18 cellular contexts compared by ENCODE assay signal in the genomic region with DNA sequence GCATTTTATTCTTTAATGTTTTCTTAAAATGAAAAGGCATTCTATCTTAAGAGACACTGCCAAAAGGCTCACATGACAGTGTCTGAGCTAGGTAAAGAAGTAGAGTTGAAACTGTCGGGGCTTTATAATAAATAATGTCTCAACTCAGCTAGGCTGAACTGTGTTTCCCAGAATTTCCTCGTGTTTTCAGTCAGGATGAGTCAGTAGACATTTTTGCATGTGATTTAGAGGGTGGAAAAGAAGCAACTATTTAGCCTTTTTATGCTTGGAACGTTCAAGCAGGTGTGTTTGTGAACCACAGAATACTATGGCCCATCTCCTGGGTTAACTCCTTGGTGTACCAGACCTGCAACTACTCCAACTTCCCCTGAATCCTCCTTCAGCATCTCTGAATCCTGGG. TPM values are rescaled to one million over a fixed set of nuclear protein-coding genes. Genes with fewer than 3 reads are reported as not detected.
DNase-seq lines count a peak whose midpoint lies in the region; ATAC-seq and TF ChIP-seq lines count a peak whose summit lies in the region.
"Had no signal": no experiment of that assay in that cellular context is flagged by ENCODE, and none has a peak within 500 bp of the region (broad histone marks: within the 10 kb centered on the region; RNA-seq: fewer than 3 reads in every experiment).

No MANE protein-coding gene starts in this region.

- intact Hi-C loops in adrenal gland (cut with DNase I) = no loop called here

- in situ Hi-C loops in Caki2 (cut with HindIII; ENCODE audit: low pct_unique_long_range_greater_than_20kb, low sequenced_read_pairs) = no loop called here

- no peaks in the 10 kb centered on the region for H3K27me3 ChIP-seq in adrenal gland
- no peaks in the 10 kb centered on the region for H3K27me3 ChIP-seq in fibroblast of lung (ENCODE audit: control insufficient read depth, insufficient read depth, low read length)
- H3K27me3 ChIP-seq in parathyroid adenoma (ENCODE audit: control insufficient read depth, insufficient read depth, low read length) = no peaks in the 10 kb centered on the region
- H3K27me3 ChIP-seq: colonic mucosa, neutrophil had no signal

- TF ChIP-seq POLR2A in adrenal gland (IDR thresholded peaks at IDR 0.05) = no peak

- no peaks in the 10 kb centered on the region for H4K20me1 ChIP-seq in fibroblast of lung (ENCODE audit: control insufficient read depth, extremely low read depth, insufficient read depth, low read length)

- no peak for ATAC-seq in activated T-cell treated with anti-CD3 and anti-CD28 coated beads, Interleukin-2, amount 50 U/mL, for 4 hours
- ATAC-seq: WTC11 had no signal

- H3K4me1 Mint-ChIP-seq in activated T-cell treated with anti-CD3 and anti-CD28 coated beads, Interleukin-2, amount 50 U/mL, for 4 hours (ENCODE audit: low read depth) = no peaks in the 10 kb centered on the region
- H3K4me1 Mint-ChIP-seq: activated naive CD8-positive, alpha-beta T cell treated with anti-CD3 and anti-CD28 coated beads for 36 hours; WTC11 had no signal

- H3K27ac ChIP-seq in adrenal gland = peak overlapping the region in 3 of 5 donors; percentile 46 to 67 (median 67)
- H3K27ac ChIP-seq in fibroblast of lung (ENCODE audit: insufficient read depth, low read length) = peak overlapping the region; percentile 17
- peak overlapping the region; percentile 46 for H3K27ac ChIP-seq in parathyroid adenoma
- H3K27ac ChIP-seq: colonic mucosa, HL-60, neutrophil had no signal

- no peaks in the 10 kb centered on the region for H3K36me3 Mint-ChIP-seq in activated T-cell treated with anti-CD3 and anti-CD28 coated beads, Interleukin-2, amount 50 U/mL, for 4 hours (ENCODE audit: insufficient read depth)
- H3K36me3 Mint-ChIP-seq: activated naive CD8-positive, alpha-beta T cell treated with anti-CD3 and anti-CD28 coated beads for 36 hours; WTC11 had no signal

- H3K36me3 ChIP-seq in adrenal gland (replicated peaks in 1 of 2) (no peaks in the 10 kb centered on the region), fibroblast of lung (ENCODE audit: control insufficient read depth, insufficient read depth, low read length) (no peaks in the 10 kb centered on the region), parathyroid adenoma (ENCODE audit: control insufficient read depth, insufficient read depth, low read length) (no peaks in the 10 kb centered on the region)
- H3K36me3 ChIP-seq: colonic mucosa, neutrophil had no signal

- H3K9me3 ChIP-seq in adrenal gland (replicated peaks in 1 of 3) (no peaks in the 10 kb centered on the region), fibroblast of lung (ENCODE audit: control insufficient read depth, insufficient read depth, low read depth, low read length) (no peaks in the 10 kb centered on the region), parathyroid adenoma (ENCODE audit: control insufficient read depth, low read length) (no peaks in the 10 kb centered on the region)
- H3K9me3 ChIP-seq: colonic mucosa, neutrophil had no signal

- peak; percentile 55 for DNase-seq in Caki2 (ENCODE audit: low read depth)
- DNase-seq in adrenal gland = peak in 1 of 7 donors; percentile 17
- DNase-seq in fibroblast of lung (ENCODE audit: low read depth in 2 of 2) = peak; percentile 30 to 71
- DNase-seq in NCI-H1417 (lab: John Stamatoyannopoulos, UW) = no peak
- DNase-seq in activated T-cell treated with anti-CD3 and anti-CD28 coated beads, Interleukin-2, amount 50 U/mL, for 4 hours = no peak
- DNase-seq in NCI-H526 treated with DMSO at 0.1 percent for 48 hours (lab: John Stamatoyannopoulos, UW) = no peak
- no peak for DNase-seq in NCI-H187 (lab: John Stamatoyannopoulos, UW)
- DNase-seq: activated CD8-positive, alpha-beta memory T cell treated with anti-CD3 and anti-CD28 coated beads, Interleukin-2, amount 50 U/mL, for 4 hours; activated naive CD8-positive, alpha-beta T cell treated with anti-CD3 and anti-CD28 coated beads for 36 hours; AML-193; colonic mucosa; DMS153; SW 1271 had no signal

- H3K4me2 ChIP-seq in fibroblast of lung (ENCODE audit: extremely low read depth, insufficient read depth, low read length) = peak overlapping the region; percentile 8
- no peak overlapping the region for H3K4me2 ChIP-seq in parathyroid adenoma (ENCODE audit: low read length)

- H3K4me3 ChIP-seq in adrenal gland (no peak overlapping the region), fibroblast of lung (replicated peaks in 1 of 4; ENCODE audit: control extremely low read depth in 1 of 4, insufficient read depth in 1 of 4, low read depth in 3 of 4, low read length in 4 of 4) (no peak overlapping the region), parathyroid adenoma (ENCODE audit: low read depth, low read length) (no peak overlapping the region)
- H3K4me3 ChIP-seq: colonic mucosa had no signal

- no peaks in the 10 kb centered on the region for H3K27me3 Mint-ChIP-seq in activated T-cell treated with anti-CD3 and anti-CD28 coated beads, Interleukin-2, amount 50 U/mL, for 4 hours (ENCODE audit: low read depth)
- H3K27me3 Mint-ChIP-seq: activated naive CD8-positive, alpha-beta T cell treated with anti-CD3 and anti-CD28 coated beads for 36 hours; stimulated activated naive CD8-positive, alpha-beta T cell treated with anti-CD3 and anti-CD28 coated beads, Interleukin-15, Interleukin-2, amounts not matched to agents 100 ng/mL and 50 ng/mL, for 24 hours had no signal

- no peak overlapping the region for H2AFZ ChIP-seq in fibroblast of lung (ENCODE audit: low read length)
- H2AFZ ChIP-seq in parathyroid adenoma = peak overlapping the region; percentile 67

- no peak for TF ChIP-seq CTCF in adrenal gland (IDR thresholded peaks at IDR 0.05)
- TF ChIP-seq CTCF in fibroblast of lung (conservative IDR thresholded peaks at IDR 0.05 in 1 of 2, IDR thresholded peaks at IDR 0.05 in 1 of 2; ENCODE audit: low read depth in 1 of 2, low read length in 2 of 2) = no peak
- TF ChIP-seq CTCF in parathyroid adenoma (IDR thresholded peaks at IDR 0.05) = no peak

- H3K4me1 ChIP-seq in adrenal gland (replicated peaks in 1 of 2) (peaks cover 30 to 45% of the 10 kb centered on the region in 2 donors), fibroblast of lung (ENCODE audit: control insufficient read depth, extremely low read depth, insufficient read depth, low read length) (peaks cover 19% of the 10 kb centered on the region), parathyroid adenoma (peaks cover 16% of the 10 kb centered on the region)
- H3K4me1 ChIP-seq: colonic mucosa had no signal

- H3K9me3 Mint-ChIP-seq in activated T-cell treated with anti-CD3 and anti-CD28 coated beads, Interleukin-2, amount 50 U/mL, for 4 hours = no peaks in the 10 kb centered on the region
- H3K9me3 Mint-ChIP-seq: activated naive CD8-positive, alpha-beta T cell treated with anti-CD3 and anti-CD28 coated beads for 36 hours; stimulated activated naive CD8-positive, alpha-beta T cell treated with anti-CD3 and anti-CD28 coated beads, Interleukin-15, Interleukin-2, amounts not matched to agents 100 ng/mL and 50 ng/mL, for 24 hours had no signal

- WGBS in adrenal gland, 4 donors = 19 to 32% (median 30%) methylated on average over 3 of the region's 3 CpGs

- H3K9ac ChIP-seq in fibroblast of lung (ENCODE audit: insufficient read depth, low read length) (no peak overlapping the region), parathyroid adenoma (no peak overlapping the region)

- H3K4me3 Mint-ChIP-seq in activated T-cell treated with anti-CD3 and anti-CD28 coated beads, Interleukin-2, amount 50 U/mL, for 4 hours = no peak overlapping the region
- H3K4me3 Mint-ChIP-seq: activated naive CD8-positive, alpha-beta T cell treated with anti-CD3 and anti-CD28 coated beads for 36 hours; stimulated activated naive CD8-positive, alpha-beta T cell treated with anti-CD3 and anti-CD28 coated beads, Interleukin-15, Interleukin-2, amounts not matched to agents 100 ng/mL and 50 ng/mL, for 24 hours; WTC11 had no signal

- no peaks in the 10 kb centered on the region for H3K79me2 ChIP-seq in fibroblast of lung (ENCODE audit: control insufficient read depth, insufficient read depth, low read length)
- H3K79me2 ChIP-seq in parathyroid adenoma = no peaks in the 10 kb centered on the region

RNA-seq across cellular contexts. Expression of a gene that starts 23.4 kb away (rescaled TPM):
- total RNA-seq in Caki2 (2014; rRNA removed; shearing (Covaris generic); ENCODE audit: low replicate concordance) = 49.8 and 61.0 TPM in 2 replicates
- total RNA-seq in adrenal gland (100 to 1,000 TPM in 5 of 8 donors, 10 to 100 TPM in 3; 76.6 to 202 (median 134) TPM), fibroblast of lung (47.8 and 72.3 TPM in 2 replicates)
- polyA plus RNA-seq in adrenal gland (100 to 1,000 TPM in 1 of 3 donors, 10 to 100 TPM in 2; 15.9 to 153 (median 29.8) TPM), fibroblast of lung (80.6 and 105 TPM in 2 replicates)
- polyA plus RNA-seq in fibroblast of lung (2012) = 55.8 and 67.1 TPM in 2 replicates
- polyA minus RNA-seq in fibroblast of lung (ENCODE audit: low replicate concordance) = 16.8 and 23.1 TPM in 2 replicates
- 10 to 100 TPM; 13.2 to 15.8 (median 14.7) TPM for total RNA-seq in activated T-cell treated with anti-CD3 and anti-CD28 coated beads, Interleukin-2, amount 50 U/mL, for 4 hours

RNA-seq across cellular contexts. Expression of a gene that starts 26.9 kb away (rescaled TPM):
- 5.9 and 7.9 TPM in 2 replicates for total RNA-seq in Caki2 (2014; rRNA removed; shearing (Covaris generic); ENCODE audit: low replicate concordance)
- 10 to 100 TPM in 6 of 8 donors, 1 to 10 TPM in 2; 5.5 to 18.6 (median 13.3) TPM for total RNA-seq in adrenal gland
- polyA plus RNA-seq in adrenal gland = 10 to 100 TPM in 1 of 3 donors, 1 to 10 TPM in 2; 4.0 to 30.0 (median 6.0) TPM
- 11.6 and 21.6 TPM in 2 replicates for total RNA-seq in fibroblast of lung
- polyA plus RNA-seq in fibroblast of lung = 5.4 and 12.1 TPM in 2 replicates
- 4.4 and 11.1 TPM in 2 replicates for polyA plus RNA-seq in fibroblast of lung (2012)
- polyA minus RNA-seq in fibroblast of lung (ENCODE audit: low replicate concordance) = 0.93 and 1.6 TPM in 2 replicates
- 1 to 10 TPM in 2 of 3 donors, under 1 TPM in 1; 0.87 to 1.7 (median 1.5) TPM for total RNA-seq in activated T-cell treated with anti-CD3 and anti-CD28 coated beads, Interleukin-2, amount 50 U/mL, for 4 hours

RNA-seq across cellular contexts. Expression of a gene that starts 52.9 kb away (rescaled TPM):
- total RNA-seq in Caki2 (2014; rRNA removed; shearing (Covaris generic); ENCODE audit: low replicate concordance) = 11.3 and 12.4 TPM in 2 replicates
- total RNA-seq in adrenal gland = 10 to 100 TPM; 19.0 to 34.5 (median 27.5) TPM
- polyA plus RNA-seq in adrenal gland = 10 to 100 TPM in 2 of 3 donors, 1 to 10 TPM in 1; 8.1 to 88.6 (median 14.9) TPM
- 23.6 and 33.5 TPM in 2 replicates for total RNA-seq in fibroblast of lung
- polyA plus RNA-seq in fibroblast of lung = 30.5 and 62.9 TPM in 2 replicates
- 21.6 and 39.1 TPM in 2 replicates for polyA plus RNA-seq in fibroblast of lung (2012)
- polyA minus RNA-seq in fibroblast of lung (ENCODE audit: low replicate concordance) = 2.1 and 3.5 TPM in 2 replicates
- total RNA-seq in activated T-cell treated with anti-CD3 and anti-CD28 coated beads, Interleukin-2, amount 50 U/mL, for 4 hours = 1 to 10 TPM; 2.1 to 3.9 (median 3.4) TPM

Comparison
In these comparisons a context has a peak if more than half of its experiments do, and no peak if none do; other contexts are left out.
1. DNase-seq: peak in Caki2 (single experiment) and fibroblast of lung (2 of 2); none in NCI-H1417 (0 of 3), activated T-cell treated with anti-CD3 and anti-CD28 coated beads, Interleukin-2, amount 50 U/mL, for 4 hours (single experiment), NCI-H526 treated with DMSO at 0.1 percent for 48 hours (single experiment) and NCI-H187 (0 of 2).
2. H3K27ac ChIP-seq: peak in every context shown above with its lines; median percentile 67 in adrenal gland; 46 in parathyroid adenoma; 17 in fibroblast of lung.